8 cellular contexts compared by ENCODE assay signal in the genomic region with DNA sequence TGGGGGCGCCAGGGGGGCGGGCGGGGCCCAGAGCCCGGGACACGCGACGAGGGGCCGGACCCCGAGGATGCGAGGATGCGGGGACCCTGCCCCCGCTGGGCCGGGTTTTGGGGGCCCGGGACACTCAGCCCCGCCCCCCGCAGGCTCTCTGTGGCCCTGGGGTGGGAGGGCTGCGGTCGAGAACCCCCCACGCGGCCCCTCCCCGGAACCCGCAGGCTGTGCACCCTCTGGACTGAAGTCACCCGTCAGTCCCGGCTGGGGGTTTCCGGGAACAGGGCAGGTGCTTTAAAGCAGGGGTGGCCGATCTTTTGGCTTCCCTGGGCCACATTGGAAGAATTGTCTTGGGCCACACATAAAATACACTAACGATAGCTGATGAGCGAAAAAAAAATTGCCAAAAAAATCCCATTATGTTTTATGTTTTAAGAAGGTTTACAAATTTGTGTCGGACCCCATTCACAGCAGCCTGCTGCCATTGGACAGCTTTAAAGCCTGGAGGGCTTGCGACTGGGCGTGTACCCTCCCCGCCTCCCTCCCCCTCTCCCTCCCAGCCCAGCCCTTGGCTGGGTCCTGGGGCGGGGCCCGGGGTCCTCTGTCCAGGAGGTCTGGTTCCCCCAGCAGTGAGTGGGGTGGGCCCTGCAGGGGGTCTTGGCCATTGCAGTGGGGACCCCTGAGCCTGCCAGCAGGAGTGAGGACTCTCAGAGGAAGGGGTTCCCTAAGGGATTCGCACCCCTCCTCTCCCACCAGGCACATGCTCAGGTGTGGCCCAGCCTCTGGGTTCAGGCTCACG. TPM values are rescaled to one million over a fixed set of nuclear protein-coding genes. Genes with fewer than 3 reads are reported as not detected.
DNase-seq lines count a peak whose midpoint lies in the region; ATAC-seq and TF ChIP-seq lines count a peak whose summit lies in the region.

No MANE protein-coding gene starts in this region.

- peak overlapping the region; percentile 85 for H3K27ac Mint-ChIP-seq in activated naive CD4-positive, alpha-beta T cell treated with anti-CD3 and anti-CD28 coated beads, Interleukin-2, amount 10 ng/mL, durations not matched to agents 7 days and 5 days

- POLR2A ChIA-PET in PC-3 (lab: Charles Lee; ENCODE audit: unreplicated experiment) = interaction anchor here (0.6 to 0.7 kb wide), 2 partner anchors 11 to 21 kb away, joined by 3 to 9 read pairs; no protein-coding TSS in a partner anchor

- no peaks in the 10 kb centered on the region for H3K36me3 ChIP-seq in PC-3 (ENCODE audit: low read depth, low read length)

- H3K4me3 ChIP-seq in PC-3 (ENCODE audit: low read length) = peak overlapping the region; percentile 70
- H3K4me3 ChIP-seq in dorsolateral prefrontal cortex = no peak overlapping the region

- TF ChIP-seq CTCF in PC-3 (conservative IDR thresholded peaks at IDR 0.05; ENCODE audit: low read depth, low read length) (no peak), dorsolateral prefrontal cortex (IDR thresholded peaks at IDR 0.05 in 54 of 56, conservative IDR thresholded peaks at IDR 0.05 in 2 of 56; ENCODE audit: low read depth in 1 of 56, partially characterized antibody in 56 of 56) (no peak)

- no peaks in the 10 kb centered on the region for H3K9me2 ChIP-seq in PC-3 (replicated peaks; ENCODE audit: low read length)

- H2AFZ ChIP-seq in PC-3 (ENCODE audit: low read length) = peak overlapping the region; percentile 73

- H3K27me3 Mint-ChIP-seq in activated naive CD4-positive, alpha-beta T cell treated with anti-CD3 and anti-CD28 coated beads, Interleukin-2, amount 10 ng/mL, durations not matched to agents 7 days and 5 days = peaks cover 13% of the 10 kb centered on the region

- H3K9ac ChIP-seq in PC-3 (ENCODE audit: low read length) = no peak overlapping the region

- peaks cover 17% of the 10 kb centered on the region; the same call in 1 of the 2 replicates for H3K4me1 ChIP-seq in PC-3 (ENCODE audit: insufficient read depth, low read length)

- BruUV-seq in PC-3 (replicated peaks; lab: Mats Ljungman, UMichigan) = no TSS peak

- H3K9me3 ChIP-seq in PC-3 (ENCODE audit: low read length) = no peaks in the 10 kb centered on the region

- H3K27me3 ChIP-seq in PC-3 (ENCODE audit: low read length) (no peaks in the 10 kb centered on the region), dorsolateral prefrontal cortex (peaks cover 0 to 28% (median 15%) of the 10 kb centered on the region in 45 donors)

- DNase-seq in GM19240 (ENCODE audit: insufficient read length, low spot score) = peak; percentile 83
- DNase-seq in PC-3 = no peak
- peak; percentile 82 for DNase-seq in activated naive CD4-positive, alpha-beta T cell treated with anti-CD3 and anti-CD28 coated beads, Interleukin-2, amount 10 ng/mL, durations not matched to agents 7 days and 5 days
- DNase-seq in stimulated activated CD4-positive, alpha-beta T cell treated with anti-CD3 and anti-CD28 coated beads, Interleukin-4, amount 100 ng/mL, for 24 hours = peak; percentile 70
- no peak for DNase-seq in hepatic stellate cell (ENCODE audit: low spot score)
- no peak for DNase-seq in dorsolateral prefrontal cortex
- DNase-seq in cerebellar nuclear complex (lab: John Stamatoyannopoulos, UW) = no peak
- DNase-seq in COLO829 (ENCODE audit: low spot score) = no peak

- no peaks in the 10 kb centered on the region for H3F3A ChIP-seq in PC-3 (ENCODE audit: low read length, unreplicated experiment)

- no peaks in the 10 kb centered on the region for H3K9me3 Mint-ChIP-seq in activated naive CD4-positive, alpha-beta T cell treated with anti-CD3 and anti-CD28 coated beads, Interleukin-2, amount 10 ng/mL, durations not matched to agents 7 days and 5 days

- H3K27ac ChIP-seq in PC-3 (ENCODE audit: low read length) (no peak overlapping the region), dorsolateral prefrontal cortex (no peak overlapping the region)

- no peaks in the 10 kb centered on the region for H4K20me1 ChIP-seq in PC-3 (ENCODE audit: low read length)

- H3K36me3 Mint-ChIP-seq in activated naive CD4-positive, alpha-beta T cell treated with anti-CD3 and anti-CD28 coated beads, Interleukin-2, amount 10 ng/mL, durations not matched to agents 7 days and 5 days = no peaks in the 10 kb centered on the region

- CTCF ChIA-PET in PC-3 (lab: Charles Lee) = no interaction called here
- CTCF ChIA-PET in activated naive CD4-positive, alpha-beta T cell treated with anti-CD3 and anti-CD28 coated beads, Interleukin-2, amount 10 ng/mL, durations not matched to agents 7 days and 5 days (lab: Charles Lee) = no interaction called here

- peak overlapping the region; percentile 62 for H3K4me3 Mint-ChIP-seq in activated naive CD4-positive, alpha-beta T cell treated with anti-CD3 and anti-CD28 coated beads, Interleukin-2, amount 10 ng/mL, durations not matched to agents 7 days and 5 days

- H3K4me1 Mint-ChIP-seq in activated naive CD4-positive, alpha-beta T cell treated with anti-CD3 and anti-CD28 coated beads, Interleukin-2, amount 10 ng/mL, durations not matched to agents 7 days and 5 days = peaks cover 27% of the 10 kb centered on the region

- H3K4me2 ChIP-seq in PC-3 (ENCODE audit: low read length) = peak overlapping the region; percentile 96

- intact Hi-C loops in PC-3 (cut with micrococcal nuclease) = no loop called here
- intact Hi-C loops in dorsolateral prefrontal cortex (cut with DNase I) = no loop called here

- no peaks in the 10 kb centered on the region for H3K79me2 ChIP-seq in PC-3 (ENCODE audit: low read length)

- peak; percentile 26 for ATAC-seq in PC-3

RNA-seq across cellular contexts. Expression of gene C1orf159, which starts 21.6 kb away (rescaled TPM):
- total RNA-seq in PC-3 (2014; rRNA removed) (61.7 and 78.0 TPM in 2 replicates), dorsolateral prefrontal cortex (10 to 100 TPM; 14.3 to 35.0 (median 23.4) TPM)

RNA-seq across cellular contexts. Expression of gene TTLL10, which starts 36.2 kb away (rescaled TPM):
- total RNA-seq in PC-3 (2014; rRNA removed) (0.36 and 0.46 TPM in 2 replicates), dorsolateral prefrontal cortex (under 1 TPM in 4 of 120 experiments, not detected in 116; 0.50 to 0.91 (median 0.70) TPM)

Comparison
In these comparisons a context has a peak if more than half of its experiments do, and no peak if none do; other contexts are left out.
1. DNase-seq: peak in GM19240 (single experiment), activated naive CD4-positive, alpha-beta T cell treated with anti-CD3 and anti-CD28 coated beads, Interleukin-2, amount 10 ng/mL, durations not matched to agents 7 days and 5 days (single experiment) and stimulated activated CD4-positive, alpha-beta T cell treated with anti-CD3 and anti-CD28 coated beads, Interleukin-4, amount 100 ng/mL, for 24 hours (single experiment); none in PC-3 (single experiment), hepatic stellate cell (single experiment), dorsolateral prefrontal cortex (0 of 10), cerebellar nuclear complex (0 of 2) and COLO829 (single experiment).